8 cellular contexts compared by ENCODE assay signal in genomic region chr13:61824168-61824567, GRCh38.
"Had no signal": no experiment of that assay in that cellular context is flagged by ENCODE, and none has a peak within 500 bp of the region (broad histone marks: within the 10 kb centered on the region; RNA-seq: fewer than 3 reads in every experiment).

No MANE protein-coding gene starts in this region.

- ATAC-seq: GM23338, HCT116 had no signal

- DNase-seq: GM23248, GOT3, H7, H9, HCEC 1CT, HFFc6 had no signal

- H3K4me1 Mint-ChIP-seq: GM23338, H9 had no signal

- H3K27ac Mint-ChIP-seq: GM23338, H9, HFFc6 had no signal

- H3K4me3 ChIP-seq: GM23248, GM23338 had no signal

- H3K4me3 Mint-ChIP-seq: GM23338, H9, HFFc6 had no signal
